9 cellular contexts compared by ENCODE assay signal in genomic region chr3:170614214-170614966, GRCh38. TPM values are rescaled to one million over a fixed set of nuclear protein-coding genes. Genes with fewer than 3 reads are reported as not detected.
DNase-seq lines count a peak whose midpoint lies in the region; ATAC-seq and TF ChIP-seq lines count a peak whose summit lies in the region.
"Had no signal": no experiment of that assay in that cellular context is flagged by ENCODE, and none has a peak within 500 bp of the region (broad histone marks: within the 10 kb centered on the region; RNA-seq: fewer than 3 reads in every experiment).

No MANE protein-coding gene starts in this region.

- H3K4me3 ChIP-seq in HFF-Myc (replicated peaks; ENCODE audit: low read depth, low read length) (no peak overlapping the region), skeletal muscle cell (ENCODE audit: low read depth, low read length) (no peak overlapping the region)

- peak; percentile 100 for ATAC-seq in foreskin keratinocyte
- ATAC-seq in natural killer cell = no peak

- no peaks in the 10 kb centered on the region for H3K27me3 ChIP-seq in foreskin keratinocyte

- H3K27me3 Mint-ChIP-seq in activated T-helper 2 cell treated with anti-CD3 and anti-CD28 coated beads, Interferon-gamma antibody, Interleukin-2, Interleukin-4, amounts not matched to agents 10 μg/mL and 5 μg/mL and 100 μg/mL, durations not matched to agents 14 hours and 24 hours and 36 hours (ENCODE audit: low read depth) = peaks cover 17% of the 10 kb centered on the region
- peaks cover 3 to 14% of the 10 kb centered on the region in 2 donors for H3K27me3 Mint-ChIP-seq in natural killer cell (ENCODE audit: low read depth in 2 of 2)
- H3K27me3 Mint-ChIP-seq: activated naive CD8-positive, alpha-beta T cell had no signal

- H3K27ac ChIP-seq in foreskin keratinocyte = peak overlapping the region; percentile 29

- H3K4me1 ChIP-seq in foreskin keratinocyte = peaks cover 7% of the 10 kb centered on the region

- no peak overlapping the region for H3K4me3 Mint-ChIP-seq in activated T-helper 2 cell treated with anti-CD3 and anti-CD28 coated beads, Interferon-gamma antibody, Interleukin-2, Interleukin-4, amounts not matched to agents 10 μg/mL and 5 μg/mL and 100 μg/mL, durations not matched to agents 14 hours and 24 hours and 36 hours (ENCODE audit: low read depth)
- H3K4me3 Mint-ChIP-seq in natural killer cell = no peak overlapping the region
- H3K4me3 Mint-ChIP-seq: activated naive CD8-positive, alpha-beta T cell had no signal

- no peaks in the 10 kb centered on the region for H3K9me3 Mint-ChIP-seq in activated T-helper 2 cell treated with anti-CD3 and anti-CD28 coated beads, Interferon-gamma antibody, Interleukin-2, Interleukin-4, amounts not matched to agents 10 μg/mL and 5 μg/mL and 100 μg/mL, durations not matched to agents 14 hours and 24 hours and 36 hours
- H3K9me3 Mint-ChIP-seq in natural killer cell = no peaks in the 10 kb centered on the region

- intact Hi-C loops in activated T-helper 2 cell treated with anti-CD3 and anti-CD28 coated beads, Interferon-gamma antibody, Interleukin-2, Interleukin-4, amounts not matched to agents 10 μg/mL and 5 μg/mL and 100 μg/mL, durations not matched to agents 14 hours and 24 hours and 36 hours (cut with micrococcal nuclease) = loop anchor here (1.0 kb wide), 1 partner anchor 11 kb away; no protein-coding TSS in a partner anchor
- intact Hi-C loops in natural killer cell (cut with micrococcal nuclease) = no loop called here

- TF ChIP-seq CTCF in HFF-Myc (IDR thresholded peaks at IDR 0.05; ENCODE audit: low read depth, low read length, missing control alignments) (no peak), foreskin keratinocyte (conservative IDR thresholded peaks at IDR 0.05) (no peak), natural killer cell (IDR thresholded peaks at IDR 0.05) (no peak)

- DNase-seq in HFF-Myc (ENCODE audit: extremely low read depth, low read depth) (peak; percentile 80), SW 1271 (lab: John Stamatoyannopoulos, UW) (peak; percentile 45 to 83), foreskin keratinocyte (peak; percentile 63 to 88), skeletal muscle cell (ENCODE audit: low read depth) (peak; percentile 80), globus pallidus (ENCODE audit: low spot score) (no peak), NCI-H2029 (lab: John Stamatoyannopoulos, UW) (no peak), natural killer cell (no peak)
- no peak for DNase-seq in activated T-helper 2 cell treated with anti-CD3 and anti-CD28 coated beads, Interferon-gamma antibody, Interleukin-2, Interleukin-4, amounts not matched to agents 10 μg/mL and 5 μg/mL and 100 μg/mL, durations not matched to agents 14 hours and 24 hours and 36 hours (ENCODE audit: low spot score)

- peaks cover 2% of the 10 kb centered on the region for H3K4me1 Mint-ChIP-seq in activated T-helper 2 cell treated with anti-CD3 and anti-CD28 coated beads, Interferon-gamma antibody, Interleukin-2, Interleukin-4, amounts not matched to agents 10 μg/mL and 5 μg/mL and 100 μg/mL, durations not matched to agents 14 hours and 24 hours and 36 hours (ENCODE audit: low read depth)
- H3K4me1 Mint-ChIP-seq in natural killer cell = no peaks in the 10 kb centered on the region

- H3K27ac Mint-ChIP-seq in activated T-helper 2 cell treated with anti-CD3 and anti-CD28 coated beads, Interferon-gamma antibody, Interleukin-2, Interleukin-4, amounts not matched to agents 10 μg/mL and 5 μg/mL and 100 μg/mL, durations not matched to agents 14 hours and 24 hours and 36 hours = no peak overlapping the region
- H3K27ac Mint-ChIP-seq in natural killer cell = no peak overlapping the region
- H3K27ac Mint-ChIP-seq: activated naive CD8-positive, alpha-beta T cell had no signal

- H3K36me3 Mint-ChIP-seq in activated T-helper 2 cell treated with anti-CD3 and anti-CD28 coated beads, Interferon-gamma antibody, Interleukin-2, Interleukin-4, amounts not matched to agents 10 μg/mL and 5 μg/mL and 100 μg/mL, durations not matched to agents 14 hours and 24 hours and 36 hours (ENCODE audit: low read depth) = no peaks in the 10 kb centered on the region
- H3K36me3 Mint-ChIP-seq in natural killer cell = no peaks in the 10 kb centered on the region
- H3K36me3 Mint-ChIP-seq: activated naive CD8-positive, alpha-beta T cell had no signal

RNA-seq across cellular contexts. Expression of gene SLC7A14, which starts 28.5 kb away (rescaled TPM):
- 0.04 TPM in 1 of 2 replicates, not detected in the other for total RNA-seq in foreskin keratinocyte
- not detected in 2 replicates for polyA plus RNA-seq in foreskin keratinocyte
- not detected in 2 replicates for total RNA-seq in activated T-helper 2 cell treated with anti-CD3 and anti-CD28 coated beads, Interferon-gamma antibody, Interleukin-2, Interleukin-4, amounts not matched to agents 10 μg/mL and 5 μg/mL and 100 μg/mL, durations not matched to agents 14 hours and 24 hours and 36 hours
- not detected for total RNA-seq in natural killer cell

Comparison
In these comparisons a context has a peak if more than half of its experiments do, and no peak if none do; other contexts are left out.
1. DNase-seq: peak in HFF-Myc (single experiment), SW 1271 (2 of 2), foreskin keratinocyte (2 of 2) and skeletal muscle cell (single experiment); none in globus pallidus (single experiment), activated T-helper 2 cell treated with anti-CD3 and anti-CD28 coated beads, Interferon-gamma antibody, Interleukin-2, Interleukin-4, amounts not matched to agents 10 μg/mL and 5 μg/mL and 100 μg/mL, durations not matched to agents 14 hours and 24 hours and 36 hours (single experiment), NCI-H2029 (single experiment) and natural killer cell (single experiment).